In genomic region chr3:20055020-20055775, GRCh38 we compare ENCODE assay signal across 8 cellular contexts. TPM values are rescaled to one million over a fixed set of nuclear protein-coding genes. Genes with fewer than 3 reads are reported as not detected.
A peak's percentile ranks its signal among the peaks of the same experiment; 100 is the strongest.
DNase-seq lines count a peak whose midpoint lies in the region; ATAC-seq, FAIRE-seq and TF ChIP-seq lines count a peak whose summit lies in the region.

No MANE protein-coding gene starts in this region.

- H3K9me3 ChIP-seq in A549 (no peaks in the 10 kb centered on the region), small intestine (ENCODE audit: control insufficient read depth, low read depth) (no peaks in the 10 kb centered on the region)

- 83% methylated on average over 10 of the region's 10 CpGs for WGBS in A549 (ENCODE audit: missing lambda C conversion rate)
- 49 to 71% (median 55%) methylated on average over 10 of the region's 10 CpGs for WGBS in small intestine, 3 donors

- H3K27ac Mint-ChIP-seq in activated T-cell treated with anti-CD3 and anti-CD28 coated beads, Interleukin-2, amount 50 U/mL, for 72 hours = no peak overlapping the region
- no peak overlapping the region for H3K27ac Mint-ChIP-seq in effector memory CD8-positive, alpha-beta T cell

- CTCF ChIA-PET in A549 (lab: Yijun Ruan, JAX) = interaction anchor here (0.6 kb wide), 1 partner anchor 74 kb away, joined by 6 read pairs; no protein-coding TSS in a partner anchor

- no peaks in the 10 kb centered on the region for H3K27me3 Mint-ChIP-seq in activated T-cell treated with anti-CD3 and anti-CD28 coated beads, Interleukin-2, amount 50 U/mL, for 72 hours (ENCODE audit: low read depth)
- H3K27me3 Mint-ChIP-seq in effector memory CD8-positive, alpha-beta T cell = no peaks in the 10 kb centered on the region

- H3K4me2 ChIP-seq in A549 = peak overlapping the region; percentile 65

- H3K36me3 Mint-ChIP-seq in activated T-cell treated with anti-CD3 and anti-CD28 coated beads, Interleukin-2, amount 50 U/mL, for 72 hours (ENCODE audit: insufficient read depth in 2 of 2) = peaks cover 2% of the 10 kb centered on the region in 2 donors
- H3K36me3 Mint-ChIP-seq in effector memory CD8-positive, alpha-beta T cell (ENCODE audit: insufficient read depth) = peaks cover 6% of the 10 kb centered on the region

- no peaks in the 10 kb centered on the region for H3K9me3 Mint-ChIP-seq in activated T-cell treated with anti-CD3 and anti-CD28 coated beads, Interleukin-2, amount 50 U/mL, for 72 hours
- no peaks in the 10 kb centered on the region for H3K9me3 Mint-ChIP-seq in effector memory CD8-positive, alpha-beta T cell

- POLR2A ChIA-PET in A549 (lab: Yijun Ruan, JAX) = no interaction called here

- no peaks in the 10 kb centered on the region for H3K36me3 ChIP-seq in small intestine (ENCODE audit: control insufficient read depth in 2 of 2, insufficient read depth in 2 of 2, low read length in 2 of 2)

- no peak for TF ChIP-seq CTCF in A549 (IDR thresholded peaks at IDR 0.05)

- no peak for TF ChIP-seq POLR2A in A549 (IDR thresholded peaks at IDR 0.05; ENCODE audit: low read length)

- peak overlapping the region; percentile 56 to 78 for H3K27ac ChIP-seq in A549
- peak overlapping the region; percentile 15 to 56 for H3K27ac ChIP-seq in small intestine (ENCODE audit: low read depth in 1 of 2, low read length in 1 of 2)

- H3K4me1 ChIP-seq in A549 (peaks cover 38% of the 10 kb centered on the region), small intestine (ENCODE audit: control insufficient read depth in 2 of 2, insufficient read depth in 1 of 2, low read depth in 1 of 2, low read length in 1 of 2) (peaks cover 4 to 23% of the 10 kb centered on the region in 2 donors)

- peak; percentile 28 to 62 for ATAC-seq in A549
- ATAC-seq in HG03196 (IDR thresholded peaks at IDR 0.05; ENCODE audit: unreplicated experiment) = peak; percentile 18
- ATAC-seq in activated T-cell treated with anti-CD3 and anti-CD28 coated beads, Interleukin-2, amount 50 U/mL, for 72 hours (replicated peaks in 1 of 2) = peak in 1 of 2 donors; percentile 64
- ATAC-seq in effector memory CD8-positive, alpha-beta T cell (replicated peaks) = no peak

- H3K27me3 ChIP-seq in small intestine (ENCODE audit: control insufficient read depth in 2 of 2, insufficient read depth in 2 of 2, low read length in 2 of 2) = no peaks in the 10 kb centered on the region

- DNase-seq in A549 (ENCODE audit: low read depth in 1 of 2, low spot score in 1 of 2) (no peak), GM19239 (ENCODE audit: insufficient read length, low spot score) (no peak), small intestine (no peak), GF-D8 (lab: John Stamatoyannopoulos, UW) (no peak), mucosa of gallbladder (ENCODE audit: low spot score) (no peak)
- peak; percentile 29 to 43 for DNase-seq in activated T-cell treated with anti-CD3 and anti-CD28 coated beads, Interleukin-2, amount 50 U/mL, for 72 hours
- DNase-seq in effector memory CD8-positive, alpha-beta T cell = no peak

- H3K4me3 Mint-ChIP-seq in activated T-cell treated with anti-CD3 and anti-CD28 coated beads, Interleukin-2, amount 50 U/mL, for 72 hours = no peak overlapping the region
- H3K4me3 Mint-ChIP-seq in effector memory CD8-positive, alpha-beta T cell = no peak overlapping the region

- H3K4me3 ChIP-seq in A549 = no peak overlapping the region
- no peak overlapping the region for H3K4me3 ChIP-seq in small intestine (ENCODE audit: low read depth in 1 of 2, low read length in 2 of 2)

- FAIRE-seq in A549 (lab: Jason Lieb, UNC) (no peak), GM19239 (lab: Jason Lieb, UNC) (peak; percentile 65), small intestine (lab: Jason Lieb, UNC) (no peak)

- TF ChIP-seq EP300 in A549 (IDR thresholded peaks at IDR 0.05) = no peak

- peaks cover 36% of the 10 kb centered on the region for H3K4me1 Mint-ChIP-seq in activated T-cell treated with anti-CD3 and anti-CD28 coated beads, Interleukin-2, amount 50 U/mL, for 72 hours (ENCODE audit: low read depth)
- H3K4me1 Mint-ChIP-seq in effector memory CD8-positive, alpha-beta T cell (ENCODE audit: low read depth in 2 of 2) = peaks cover 32 to 38% of the 10 kb centered on the region in 2 donors

- TF ChIP-seq RAD21 in A549 (conservative IDR thresholded peaks at IDR 0.05 in 1 of 2, IDR thresholded peaks at IDR 0.05 in 1 of 2) = no peak

TF ChIP-seq in A549, 52 proteins besides CTCF, POLR2A, EP300 and RAD21:
- TF ChIP-seq KDM5A (IDR thresholded peaks at IDR 0.05) (no peak), EHF (CRISPR knock-in tag; IDR thresholded peaks at IDR 0.05) (no peak), FOSB (CRISPR knock-in tag; IDR thresholded peaks at IDR 0.05) (no peak), FOXS1 (CRISPR knock-in tag; IDR thresholded peaks at IDR 0.05) (no peak), MYC (IDR thresholded peaks at IDR 0.05; ENCODE audit: borderline replicate concordance, low read length) (no peak), JUNB (IDR thresholded peaks at IDR 0.05) (no peak), RNF2 (IDR thresholded peaks at IDR 0.05; ENCODE audit: borderline replicate concordance, low read depth) (no peak), SREBF2 (IDR thresholded peaks at IDR 0.05) (no peak), HMGXB4 (CRISPR knock-in tag; IDR thresholded peaks at IDR 0.05; ENCODE audit: borderline replicate concordance) (no peak), PBX3 (IDR thresholded peaks at IDR 0.05) (no peak), HOXA7 (CRISPR knock-in tag; IDR thresholded peaks at IDR 0.05) (no peak), USF2 (IDR thresholded peaks at IDR 0.05) (no peak), TP53 (CRISPR knock-in tag; IDR thresholded peaks at IDR 0.05) (no peak), HDAC2 (IDR thresholded peaks at IDR 0.05) (no peak), CEBPB (IDR thresholded peaks at IDR 0.05) (no peak), CBX2 (IDR thresholded peaks at IDR 0.05; ENCODE audit: borderline replicate concordance, low read depth) (no peak)

RNA-seq across cellular contexts. Expression of gene KAT2B, which starts 15.0 kb away (rescaled TPM):
- polyA plus RNA-seq in A549 (2011; rRNA removed) (9.8 and 11.9 TPM in 2 replicates), A549 (2017; fragmentation: RNase III; extraction: RNeasy Plus Mini Kit Qiagen cat#74134 plus additional on column Dnase treatment) (7.1 to 7.4 TPM (median 7.2 TPM) in 3 replicates), small intestine (10 to 100 TPM in 2 of 3 donors, 1 to 10 TPM in 1; 7.1 to 28.0 (median 23.5) TPM)
- polyA plus RNA-seq in A549 (2012; cell fraction: cytosol; rRNA removed) = 2.7 and 3.1 TPM in 2 replicates
- polyA plus RNA-seq in A549 (2012; cell fraction: nucleus; rRNA removed) = 1.0 and 1.8 TPM in 2 replicates
- 4.0 and 4.5 TPM in 2 replicates for polyA minus RNA-seq in A549 (2011; rRNA and poly(A)+ RNA removed)
- 10 to 100 TPM; 26.7 to 37.3 TPM for total RNA-seq in activated T-cell treated with anti-CD3 and anti-CD28 coated beads, Interleukin-2, amount 50 U/mL, for 72 hours
- 16.8 TPM for total RNA-seq in mucosa of gallbladder

RNA-seq across cellular contexts. Expression of gene PP2D1, which starts 43.1 kb away (rescaled TPM):
- polyA plus RNA-seq in A549 (2011; rRNA removed) (not detected in 2 replicates), A549 (2017; fragmentation: RNase III; extraction: RNeasy Plus Mini Kit Qiagen cat#74134 plus additional on column Dnase treatment) (not detected in 3 replicates), small intestine (not detected)
- polyA plus RNA-seq in A549 (2012; cell fraction: cytosol; rRNA removed) = not detected in 2 replicates
- not detected in 2 replicates for polyA plus RNA-seq in A549 (2012; cell fraction: nucleus; rRNA removed)
- not detected in 2 replicates for polyA minus RNA-seq in A549 (2011; rRNA and poly(A)+ RNA removed)
- not detected for total RNA-seq in activated T-cell treated with anti-CD3 and anti-CD28 coated beads, Interleukin-2, amount 50 U/mL, for 72 hours
- not detected for total RNA-seq in mucosa of gallbladder

Comparison
In these comparisons a context has a peak if more than half of its experiments do, and no peak if none do; other contexts are left out.
1. DNase-seq: peak in activated T-cell treated with anti-CD3 and anti-CD28 coated beads, Interleukin-2, amount 50 U/mL, for 72 hours (2 of 2); none in A549 (0 of 2), GM19239 (single experiment), small intestine (single experiment), GF-D8 (single experiment), effector memory CD8-positive, alpha-beta T cell (0 of 3) and mucosa of gallbladder (single experiment).